Comparison of ENCODE assay signal across 13 cellular contexts in genomic region chr20:21548390-21549035, GRCh38. TPM values are rescaled to one million over a fixed set of nuclear protein-coding genes. Genes with fewer than 3 reads are reported as not detected.
DNase-seq lines count a peak whose midpoint lies in the region; ATAC-seq lines count a peak whose summit lies in the region.
"Had no signal": no experiment of that assay in that cellular context is flagged by ENCODE, and none has a peak within 500 bp of the region (broad histone marks: within the 10 kb centered on the region; RNA-seq: fewer than 3 reads in every experiment).

No MANE protein-coding gene starts in this region.

- peaks cover 4% of the 10 kb centered on the region for H3K36me3 Mint-ChIP-seq in activated CD8-positive, alpha-beta T cell treated with anti-CD3 and anti-CD28 coated beads, Interleukin-2, amount 10 ng/mL, durations not matched to agents 7 days and 5 days (ENCODE audit: low read depth)
- H3K36me3 Mint-ChIP-seq: IgD-negative memory B cell, naive B cell had no signal

- ATAC-seq in HG03442 (IDR thresholded peaks at IDR 0.05; ENCODE audit: unreplicated experiment) (peak; percentile 82), HG02973 (IDR thresholded peaks at IDR 0.05; ENCODE audit: unreplicated experiment) (no peak), GM19467 (IDR thresholded peaks at IDR 0.05; ENCODE audit: unreplicated experiment) (no peak)
- peak; percentile 80 for ATAC-seq in activated CD8-positive, alpha-beta T cell treated with anti-CD3 and anti-CD28 coated beads, Interleukin-2, amount 10 ng/mL, durations not matched to agents 7 days and 5 days
- ATAC-seq: A549, gastroesophageal sphincter had no signal

- H3K27me3 Mint-ChIP-seq in activated CD8-positive, alpha-beta T cell treated with anti-CD3 and anti-CD28 coated beads, Interleukin-2, amount 10 ng/mL, durations not matched to agents 7 days and 5 days (ENCODE audit: low read depth) = no peaks in the 10 kb centered on the region
- H3K27me3 Mint-ChIP-seq: IgD-negative memory B cell had no signal

- POLR2A ChIA-PET in activated CD8-positive, alpha-beta T cell treated with anti-CD3 and anti-CD28 coated beads, Interleukin-2, amount 10 ng/mL, durations not matched to agents 7 days and 5 days (lab: Charles Lee) = interaction anchor here (0.6 kb wide), 1 partner anchor 413 kb away, joined by 3 read pairs; no protein-coding TSS in a partner anchor

- peak; percentile 62 for DNase-seq in activated CD8-positive, alpha-beta memory T cell treated with anti-CD3 and anti-CD28 coated beads for 24 hours
- no peak for DNase-seq in activated CD8-positive, alpha-beta memory T cell treated with anti-CD3 and anti-CD28 coated beads, Interleukin-2, amount 50 U/mL, for 4 hours
- DNase-seq in activated CD8-positive, alpha-beta T cell treated with anti-CD3 and anti-CD28 coated beads, Interleukin-2, amount 10 ng/mL, durations not matched to agents 7 days and 5 days = peak; percentile 53
- peak; percentile 28 to 83 (median 61) for DNase-seq in stimulated activated naive CD4-positive, alpha-beta T cell (lab: John Stamatoyannopoulos, UW)
- DNase-seq in anterior cingulate cortex (lab: John Stamatoyannopoulos, UW) = no peak
- DNase-seq: brain microvascular endothelial cell, naive B cell had no signal

- no peak overlapping the region for H3K4me3 Mint-ChIP-seq in activated CD8-positive, alpha-beta T cell treated with anti-CD3 and anti-CD28 coated beads, Interleukin-2, amount 10 ng/mL, durations not matched to agents 7 days and 5 days
- H3K4me3 Mint-ChIP-seq: naive B cell had no signal

- peak overlapping the region; percentile 47 for H3K27ac Mint-ChIP-seq in activated CD8-positive, alpha-beta T cell treated with anti-CD3 and anti-CD28 coated beads, Interleukin-2, amount 10 ng/mL, durations not matched to agents 7 days and 5 days
- H3K27ac Mint-ChIP-seq: naive B cell had no signal

- no peaks in the 10 kb centered on the region for H3K9me3 Mint-ChIP-seq in activated CD8-positive, alpha-beta T cell treated with anti-CD3 and anti-CD28 coated beads, Interleukin-2, amount 10 ng/mL, durations not matched to agents 7 days and 5 days (ENCODE audit: insufficient read depth)

- peaks cover 13% of the 10 kb centered on the region for H3K4me1 Mint-ChIP-seq in activated CD8-positive, alpha-beta T cell treated with anti-CD3 and anti-CD28 coated beads, Interleukin-2, amount 10 ng/mL, durations not matched to agents 7 days and 5 days (ENCODE audit: low read depth)

- CTCF ChIA-PET in activated CD8-positive, alpha-beta T cell treated with anti-CD3 and anti-CD28 coated beads, Interleukin-2, amount 10 ng/mL, durations not matched to agents 7 days and 5 days (lab: Charles Lee) = interaction anchor here (1.0 to 3.0 kb wide), 3 partner anchors 19 to 23 kb away, joined by 3 to 21 read pairs (median 10); no protein-coding TSS in a partner anchor

RNA-seq across cellular contexts. Expression of gene NKX2-2, which starts 34.6 kb away (rescaled TPM):
- total RNA-seq in activated CD8-positive, alpha-beta T cell treated with anti-CD3 and anti-CD28 coated beads, Interleukin-2, amount 10 ng/mL, durations not matched to agents 7 days and 5 days = not detected
- total RNA-seq: gastroesophageal sphincter had no signal

Comparison
In these comparisons a context has a peak if more than half of its experiments do, and no peak if none do; other contexts are left out.
1. DNase-seq: peak in activated CD8-positive, alpha-beta memory T cell treated with anti-CD3 and anti-CD28 coated beads for 24 hours (single experiment), activated CD8-positive, alpha-beta T cell treated with anti-CD3 and anti-CD28 coated beads, Interleukin-2, amount 10 ng/mL, durations not matched to agents 7 days and 5 days (single experiment) and stimulated activated naive CD4-positive, alpha-beta T cell (6 of 6); none in activated CD8-positive, alpha-beta memory T cell treated with anti-CD3 and anti-CD28 coated beads, Interleukin-2, amount 50 U/mL, for 4 hours (single experiment) and anterior cingulate cortex (0 of 58).
2. ATAC-seq: peak in HG03442 (single experiment) and activated CD8-positive, alpha-beta T cell treated with anti-CD3 and anti-CD28 coated beads, Interleukin-2, amount 10 ng/mL, durations not matched to agents 7 days and 5 days (single experiment); none in HG02973 (single experiment) and GM19467 (single experiment).